Comparison of ENCODE assay signal across 13 cellular contexts in the genomic region with DNA sequence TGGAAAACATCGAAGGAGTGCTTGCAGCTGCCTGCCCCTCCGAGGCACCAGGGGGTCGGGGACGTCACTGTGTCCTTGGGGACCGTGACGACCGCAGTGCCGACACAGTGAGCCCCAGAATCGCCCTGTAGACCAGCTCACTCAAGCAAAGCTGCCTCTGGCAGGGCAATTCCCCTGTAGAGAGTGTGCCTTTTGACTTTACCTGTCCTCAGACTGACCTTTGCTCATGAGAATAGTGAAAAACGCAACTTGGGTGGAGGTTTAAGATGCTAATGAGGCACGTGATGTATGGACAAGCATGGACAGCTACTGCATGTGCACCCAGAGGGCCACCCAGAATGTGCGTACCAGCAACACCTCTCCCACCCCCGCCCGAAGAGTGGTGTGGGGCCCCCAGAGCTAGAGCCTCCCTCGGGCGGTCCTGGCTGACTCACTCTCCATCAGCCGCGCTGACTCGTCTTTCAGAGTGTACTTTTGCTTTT.
A peak's percentile ranks its signal among the peaks of the same experiment; 100 is the strongest.
DNase-seq lines count a peak whose midpoint lies in the region; ATAC-seq and TF ChIP-seq lines count a peak whose summit lies in the region.
"Had no signal": no experiment of that assay in that cellular context is flagged by ENCODE, and none has a peak within 500 bp of the region (broad histone marks: within the 10 kb centered on the region; RNA-seq: fewer than 3 reads in every experiment).

No MANE protein-coding gene starts in this region.

- no peak overlapping the region for H4K91ac ChIP-seq in mesenchymal stem cell (ENCODE audit: low read length)

- H3K79me1 ChIP-seq in mesenchymal stem cell (replicated peaks; ENCODE audit: low read length, poor library complexity, severe bottlenecking): no peaks in the 10 kb centered on the region

- no peak overlapping the region for H3K18ac ChIP-seq in mesenchymal stem cell (ENCODE audit: low read depth in 1 of 2, low read length in 2 of 2)

- H3K4me3 ChIP-seq in RWPE2 (ENCODE audit: severe bottlenecking): no peak overlapping the region
- peak overlapping the region in 1 of 2 experiments; percentile 53 for H3K4me3 ChIP-seq in mesenchymal stem cell (ENCODE audit: insufficient read depth in 1 of 2, low read depth in 1 of 2, low read length in 2 of 2)
- H3K4me3 ChIP-seq: left lung had no signal

- H3K4ac ChIP-seq in mesenchymal stem cell (ENCODE audit: low read depth in 1 of 2, low read length in 2 of 2): no peak overlapping the region

- peaks cover 4% of the 10 kb centered on the region for H3K27me3 Mint-ChIP-seq in endothelial cell (ENCODE audit: unreplicated experiment)
- H3K27me3 Mint-ChIP-seq in activated CD4-positive, alpha-beta T cell treated with anti-CD3 and anti-CD28 coated beads, Interleukin-2, amount 10 ng/mL, durations not matched to agents 7 days and 5 days: no peaks in the 10 kb centered on the region

- H3K4me1 ChIP-seq in RWPE2 (ENCODE audit: insufficient read depth, poor library complexity, severe bottlenecking) (no peaks in the 10 kb centered on the region), mesenchymal stem cell (ENCODE audit: control insufficient read depth, insufficient read depth, low read depth, low read length) (peaks cover 10% of the 10 kb centered on the region)
- H3K4me1 ChIP-seq: left lung had no signal

- H3K4me3 Mint-ChIP-seq in stimulated activated effector memory CD8-positive, alpha-beta T cell treated with anti-CD3 and anti-CD28 coated beads, Interleukin-12 subunit alpha, Interleukin-12 subunit beta, amount 100 ng/mL, for 72 hours: no peak overlapping the region
- no peak overlapping the region for H3K4me3 Mint-ChIP-seq in endothelial cell (ENCODE audit: unreplicated experiment)
- H3K4me3 Mint-ChIP-seq in activated CD4-positive, alpha-beta T cell treated with anti-CD3 and anti-CD28 coated beads, Interleukin-2, amount 10 ng/mL, durations not matched to agents 7 days and 5 days: no peak overlapping the region
- H3K4me3 Mint-ChIP-seq: WTC11 had no signal

- ATAC-seq in HG02642 (IDR thresholded peaks at IDR 0.05; ENCODE audit: poor library complexity, unreplicated experiment) (peak; percentile 62), RWPE2 (ENCODE audit: low read depth) (peak; percentile 77)
- ATAC-seq in stimulated activated effector memory CD8-positive, alpha-beta T cell treated with anti-CD3 and anti-CD28 coated beads, Interleukin-12 subunit alpha, Interleukin-12 subunit beta, amount 100 ng/mL, for 72 hours: peak; percentile 25
- ATAC-seq: left lung had no signal

- H3K4me1 Mint-ChIP-seq in stimulated activated effector memory CD8-positive, alpha-beta T cell treated with anti-CD3 and anti-CD28 coated beads, Interleukin-12 subunit alpha, Interleukin-12 subunit beta, amount 100 ng/mL, for 72 hours: no peaks in the 10 kb centered on the region
- H3K4me1 Mint-ChIP-seq in endothelial cell (ENCODE audit: unreplicated experiment): peaks cover 5% of the 10 kb centered on the region
- no peaks in the 10 kb centered on the region for H3K4me1 Mint-ChIP-seq in activated CD4-positive, alpha-beta T cell treated with anti-CD3 and anti-CD28 coated beads, Interleukin-2, amount 10 ng/mL, durations not matched to agents 7 days and 5 days

- H2BK5ac ChIP-seq in mesenchymal stem cell (ENCODE audit: low read depth, low read length, poor library complexity, severe bottlenecking): no peak overlapping the region

- H3K9me3 ChIP-seq in RWPE2 (ENCODE audit: severe bottlenecking) (no peaks in the 10 kb centered on the region), mesenchymal stem cell (ENCODE audit: control insufficient read depth, low read length) (no peaks in the 10 kb centered on the region)
- H3K9me3 ChIP-seq: left lung had no signal

- H2AFZ ChIP-seq in mesenchymal stem cell (ENCODE audit: low read depth, low read length): no peak overlapping the region

- no peak overlapping the region for H3K27ac Mint-ChIP-seq in stimulated activated effector memory CD8-positive, alpha-beta T cell treated with anti-CD3 and anti-CD28 coated beads, Interleukin-12 subunit alpha, Interleukin-12 subunit beta, amount 100 ng/mL, for 72 hours
- no peak overlapping the region for H3K27ac Mint-ChIP-seq in endothelial cell (ENCODE audit: unreplicated experiment)
- no peak overlapping the region for H3K27ac Mint-ChIP-seq in activated CD4-positive, alpha-beta T cell treated with anti-CD3 and anti-CD28 coated beads, Interleukin-2, amount 10 ng/mL, durations not matched to agents 7 days and 5 days
- H3K27ac Mint-ChIP-seq: WTC11 had no signal

- CTCF ChIA-PET in activated CD4-positive, alpha-beta T cell treated with anti-CD3 and anti-CD28 coated beads, Interleukin-2, amount 10 ng/mL, durations not matched to agents 7 days and 5 days (lab: Charles Lee): no interaction called here

- no peak overlapping the region for H3K14ac ChIP-seq in mesenchymal stem cell (ENCODE audit: low read length in 2 of 2)

- DNase-seq in DMS53 (lab: John Stamatoyannopoulos, UW) (peak; percentile 61), DMS53 treated with DMSO at 0.1 percent for 48 hours (lab: John Stamatoyannopoulos, UW; ENCODE audit: unreplicated experiment) (no peak), RWPE2 (ENCODE audit: low spot score) (no peak), endothelial cell (ENCODE audit: low spot score) (no peak), mesenchymal stem cell (no peak)
- no peak for DNase-seq in stimulated activated effector memory CD8-positive, alpha-beta T cell treated with anti-CD3 and anti-CD28 coated beads, Interleukin-12 subunit alpha, Interleukin-12 subunit beta, amount 100 ng/mL, for 72 hours (ENCODE audit: low spot score in 2 of 2)
- DNase-seq in activated CD4-positive, alpha-beta T cell treated with anti-CD3 and anti-CD28 coated beads, Interleukin-2, amount 10 ng/mL, durations not matched to agents 7 days and 5 days: no peak
- DNase-seq: amygdala, GF-D8 had no signal

- POLR2A ChIA-PET in activated CD4-positive, alpha-beta T cell treated with anti-CD3 and anti-CD28 coated beads, Interleukin-2, amount 10 ng/mL, durations not matched to agents 7 days and 5 days (lab: Charles Lee): no interaction called here

- H3K9me3 Mint-ChIP-seq in stimulated activated effector memory CD8-positive, alpha-beta T cell treated with anti-CD3 and anti-CD28 coated beads, Interleukin-12 subunit alpha, Interleukin-12 subunit beta, amount 100 ng/mL, for 72 hours: no peaks in the 10 kb centered on the region
- H3K9me3 Mint-ChIP-seq in endothelial cell (ENCODE audit: unreplicated experiment): no peaks in the 10 kb centered on the region
- H3K9me3 Mint-ChIP-seq in activated CD4-positive, alpha-beta T cell treated with anti-CD3 and anti-CD28 coated beads, Interleukin-2, amount 10 ng/mL, durations not matched to agents 7 days and 5 days: no peaks in the 10 kb centered on the region
- H3K9me3 Mint-ChIP-seq: WTC11 had no signal

- no peak overlapping the region for H2BK120ac ChIP-seq in mesenchymal stem cell (ENCODE audit: low read depth, low read length)

- H3K36me3 ChIP-seq in RWPE2 (ENCODE audit: low read depth) (no peaks in the 10 kb centered on the region), mesenchymal stem cell (ENCODE audit: control insufficient read depth in 1 of 2, insufficient read depth in 2 of 2, low read depth in 1 of 2, low read length in 2 of 2) (no peaks in the 10 kb centered on the region)
- H3K36me3 ChIP-seq: left lung had no signal

- no peak overlapping the region for H3K27ac ChIP-seq in RWPE2 (ENCODE audit: poor library complexity, severe bottlenecking)
- no peak overlapping the region for H3K27ac ChIP-seq in mesenchymal stem cell (ENCODE audit: low read length, poor library complexity, severe bottlenecking)
- H3K27ac ChIP-seq: 22Rv1, left lung had no signal

- no peaks in the 10 kb centered on the region for H3K36me3 Mint-ChIP-seq in stimulated activated effector memory CD8-positive, alpha-beta T cell treated with anti-CD3 and anti-CD28 coated beads, Interleukin-12 subunit alpha, Interleukin-12 subunit beta, amount 100 ng/mL, for 72 hours
- peaks cover 5% of the 10 kb centered on the region for H3K36me3 Mint-ChIP-seq in endothelial cell (ENCODE audit: low read depth, unreplicated experiment)
- H3K36me3 Mint-ChIP-seq in activated CD4-positive, alpha-beta T cell treated with anti-CD3 and anti-CD28 coated beads, Interleukin-2, amount 10 ng/mL, durations not matched to agents 7 days and 5 days (ENCODE audit: low read depth): no peaks in the 10 kb centered on the region
- H3K36me3 Mint-ChIP-seq: WTC11 had no signal

- no peak overlapping the region for H4K8ac ChIP-seq in mesenchymal stem cell (ENCODE audit: low read length)

- H3K4me2 ChIP-seq in mesenchymal stem cell (ENCODE audit: low read length, poor library complexity, severe bottlenecking): no peak overlapping the region

- no peak overlapping the region for H2AK5ac ChIP-seq in mesenchymal stem cell (ENCODE audit: low read length, severe bottlenecking)

- H3K27me3 ChIP-seq in RWPE2 (ENCODE audit: insufficient read depth, poor library complexity, severe bottlenecking) (peaks cover 10% of the 10 kb centered on the region), mesenchymal stem cell (ENCODE audit: control insufficient read depth in 1 of 2, insufficient read depth in 1 of 2, low read length in 2 of 2) (peaks cover 0 to 4% of the 10 kb centered on the region in 2 experiments)

- H2BK15ac ChIP-seq in mesenchymal stem cell (ENCODE audit: low read depth, poor library complexity, severe bottlenecking): no peak overlapping the region

- 68% methylated on average over 19 of the region's 19 CpGs for WGBS in mesenchymal stem cell

- no peak overlapping the region for H2BK12ac ChIP-seq in mesenchymal stem cell (ENCODE audit: low read length in 2 of 2)

- TF ChIP-seq CTCF in RWPE2 (IDR thresholded peaks at IDR 0.05; ENCODE audit: poor library complexity, severe bottlenecking) (no peak), endothelial cell (IDR thresholded peaks at IDR 0.05; ENCODE audit: unreplicated experiment) (no peak)

- H3K9ac ChIP-seq in mesenchymal stem cell (ENCODE audit: low read length): no peak overlapping the region

- no peak overlapping the region for H3K23ac ChIP-seq in mesenchymal stem cell (ENCODE audit: low read length in 2 of 2)

Comparison
In these comparisons a context has a peak if more than half of its experiments do, and no peak if none do; other contexts are left out.
1. ATAC-seq: peak in every context shown above with its lines; median percentile 77 in RWPE2; 62 in HG02642; 25 in stimulated activated effector memory CD8-positive, alpha-beta T cell treated with anti-CD3 and anti-CD28 coated beads, Interleukin-12 subunit alpha, Interleukin-12 subunit beta, amount 100 ng/mL, for 72 hours.